Comparison of ENCODE assay signal across 14 cellular contexts in the genomic region with DNA sequence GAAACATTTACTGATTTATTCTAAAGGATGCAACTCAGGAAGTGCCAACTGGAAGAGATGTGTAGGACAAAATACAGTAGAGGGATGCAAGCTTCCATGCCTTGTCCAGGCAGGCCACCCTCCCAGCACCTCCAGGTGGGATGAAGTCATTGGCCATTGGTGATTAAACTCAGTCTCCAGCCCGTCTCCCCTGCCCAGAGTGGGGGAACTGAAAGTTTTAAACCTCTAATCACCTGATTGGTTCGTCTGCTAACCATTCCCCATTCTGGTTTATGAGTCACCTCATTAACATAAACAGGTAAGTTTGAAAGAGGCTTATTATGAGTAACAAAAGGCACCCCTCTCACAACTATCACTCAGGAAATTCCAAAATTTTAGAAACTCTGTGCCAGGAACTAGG. TPM values are rescaled to one million over a fixed set of nuclear protein-coding genes. Genes with fewer than 3 reads are reported as not detected.
A peak's percentile ranks its signal among the peaks of the same experiment; 100 is the strongest.
DNase-seq lines count a peak whose midpoint lies in the region; ATAC-seq, FAIRE-seq and TF ChIP-seq lines count a peak whose summit lies in the region.
"Had no signal": no experiment of that assay in that cellular context is flagged by ENCODE, and none has a peak within 500 bp of the region (broad histone marks: within the 10 kb centered on the region; RNA-seq: fewer than 3 reads in every experiment).

No MANE protein-coding gene starts in this region.

- peaks cover 91% of the 10 kb centered on the region for H3K4me1 Mint-ChIP-seq in CD8-positive, alpha-beta T cell (ENCODE audit: low read depth)
- H3K4me1 Mint-ChIP-seq in endodermal cell, result peaks cover 30% of the 10 kb centered on the region

- H3K27me3 ChIP-seq in CD8-positive, alpha-beta T cell (ENCODE audit: insufficient read depth, low read length), result no peaks in the 10 kb centered on the region
- no peaks in the 10 kb centered on the region for H3K27me3 ChIP-seq in GM12878 (replicated peaks in 1 of 2; ENCODE audit: control insufficient read depth in 2 of 2, insufficient read depth in 2 of 2, low read length in 1 of 2)
- no peaks in the 10 kb centered on the region for H3K27me3 ChIP-seq in heart left ventricle
- H3K27me3 ChIP-seq in endodermal cell (ENCODE audit: control insufficient read depth, insufficient read depth, low read length, poor library complexity, severe bottlenecking), result no peaks in the 10 kb centered on the region
- H3K27me3 ChIP-seq: SJCRH30 had no signal

- H3K4me3 ChIP-seq in CD8-positive, alpha-beta T cell (ENCODE audit: low read depth, low read length), result no peak overlapping the region
- H3K4me3 ChIP-seq in GM12878, result 0 out of 2 replicates have a peak overlapping the region, but pooled peaks have one; percentile 96
- no peak overlapping the region for H3K4me3 ChIP-seq in heart left ventricle
- H3K4me3 ChIP-seq in endodermal cell (ENCODE audit: low read length), result no peak overlapping the region
- H3K4me3 ChIP-seq: GM23248, prostate gland, SJCRH30 had no signal

- H3K36me3 ChIP-seq in CD8-positive, alpha-beta T cell (ENCODE audit: insufficient read depth, low read length), result no peaks in the 10 kb centered on the region
- peaks cover 7 to 19% of the 10 kb centered on the region in 2 experiments; a peak in 3 of 4 replicates for H3K36me3 ChIP-seq in GM12878 (ENCODE audit: control insufficient read depth in 2 of 2, insufficient read depth in 2 of 2, low read length in 1 of 2)
- H3K36me3 ChIP-seq in heart left ventricle, result no peaks in the 10 kb centered on the region
- peaks cover 7% of the 10 kb centered on the region for H3K36me3 ChIP-seq in endodermal cell (ENCODE audit: control insufficient read depth, insufficient read depth, low read length)
- H3K36me3 ChIP-seq: prostate gland, SJCRH30 had no signal

- FAIRE-seq in GM12878 (lab: Jason Lieb, UNC), result no peak

- no peak for TF ChIP-seq CTCF in CD8-positive, alpha-beta T cell (IDR thresholded peaks at IDR 0.05)
- TF ChIP-seq CTCF in GM12878 (IDR thresholded peaks at IDR 0.05 in 2 of 3, conservative IDR thresholded peaks at IDR 0.05 in 1 of 3; ENCODE audit: control insufficient read depth in 2 of 3, extremely low read depth in 1 of 3, insufficient read depth in 1 of 3, low read depth in 3 of 3, low read length in 3 of 3) (no peak), heart left ventricle (IDR thresholded peaks at IDR 0.05) (no peak), endodermal cell (conservative IDR thresholded peaks at IDR 0.05) (no peak)

- H3K4me1 ChIP-seq in CD8-positive, alpha-beta T cell (ENCODE audit: insufficient read depth, low read length), result peaks cover 90% of the 10 kb centered on the region
- H3K4me1 ChIP-seq in GM12878 (ENCODE audit: control insufficient read depth, insufficient read depth, low read length), result peaks cover 57% of the 10 kb centered on the region
- H3K4me1 ChIP-seq in heart left ventricle, result peaks cover 0 to 92% (median 21%) of the 10 kb centered on the region in 12 donors
- peaks cover 3% of the 10 kb centered on the region for H3K4me1 ChIP-seq in endodermal cell (ENCODE audit: control insufficient read depth, insufficient read depth, low read length)
- H3K4me1 ChIP-seq: prostate gland had no signal

- DNase-seq in CD8-positive, alpha-beta T cell, result no peak
- peak; percentile 42 for DNase-seq in GM12878 (ENCODE audit: low read depth, low spot score)
- DNase-seq in SW480 (ENCODE audit: low spot score), result no peak
- DNase-seq in heart left ventricle, result no peak
- DNase-seq in OCI-M2 (lab: John Stamatoyannopoulos, UW; ENCODE audit: unreplicated experiment), result no peak
- DNase-seq in endodermal cell, result no peak
- DNase-seq: activated CD4-positive, alpha-beta T cell treated with anti-CD3 and anti-CD28 coated beads, Interleukin-2, amount 10 ng/mL, durations not matched to agents 7 days and 5 days; GM23248; hippocampal formation; mesenchymal stem cell; SJCRH30 had no signal

- no peak overlapping the region for H3K9ac ChIP-seq in GM12878 (ENCODE audit: control insufficient read depth, insufficient read depth, low read length)
- H3K9ac ChIP-seq in endodermal cell (ENCODE audit: extremely low read depth, low read length, poor library complexity, severe bottlenecking), result no peak overlapping the region
- H3K9ac ChIP-seq: GM23248 had no signal

- SMC1A ChIA-PET in GM12878 (lab: Charles Lee; ENCODE audit: uncharacterized antibody, unreplicated experiment), result interaction anchor here (1.2 to 34.8 kb wide), 14 partner anchors 1 to 143 kb away, joined by 3 to 1117 read pairs (median 6); partner anchors contain the start of gene TNFAIP8

- BruUV-seq in GM12878 (replicated peaks; lab: Mats Ljungman, UMichigan), result no TSS peak

- TF ChIP-seq RAD21 in GM12878 (IDR thresholded peaks at IDR 0.05; ENCODE audit: insufficient read depth, low read depth, low read length), result no peak

- H3K4me2 ChIP-seq in GM12878 (ENCODE audit: control insufficient read depth, insufficient read depth), result peak overlapping the region; percentile 45

- H3K4me3 Mint-ChIP-seq in CD8-positive, alpha-beta T cell, result no peak overlapping the region
- no peak overlapping the region for H3K4me3 Mint-ChIP-seq in endodermal cell
- H3K4me3 Mint-ChIP-seq: activated CD4-positive, alpha-beta T cell treated with anti-CD3 and anti-CD28 coated beads, Interleukin-2, amount 10 ng/mL, durations not matched to agents 7 days and 5 days had no signal

- CTCF ChIA-PET in CD8-positive, alpha-beta T cell (lab: Charles Lee), result interaction anchor here (2.0 kb wide), 1 partner anchor 47 kb away, joined by 5 read pairs; no protein-coding TSS in a partner anchor
- CTCF ChIA-PET in GM12878 (lab: Yijun Ruan, JAX), result interaction anchor here (1.0 to 12.8 kb wide), 7 partner anchors 7 to 48 kb away, joined by 3 to 187 read pairs (median 18); partner anchors contain the start of gene TNFAIP8

- 0% methylated on average over 2 of the region's 2 CpGs for WGBS in GM12878 (ENCODE audit: insufficient coverage, insufficient replicate concordance, low lambda C conversion rate, missing lambda C conversion rate)
- 89 to 97% (median 93%) methylated on average over 2 of the region's 2 CpGs for WGBS in heart left ventricle, 4 donors
- 86% methylated on average over 2 of the region's 2 CpGs; no CpG with 5 or more reads in 1 of the 2 experiments for WGBS in endodermal cell (ENCODE audit: insufficient coverage in 1 of 2, insufficient read length in 1 of 2), 2 experiments

- H3K79me2 ChIP-seq in GM12878 (ENCODE audit: control insufficient read depth, insufficient read depth, low read length), result peaks cover 98% of the 10 kb centered on the region

- no peaks in the 10 kb centered on the region for H3K27me3 Mint-ChIP-seq in CD8-positive, alpha-beta T cell (ENCODE audit: low read depth)
- H3K27me3 Mint-ChIP-seq in endodermal cell (ENCODE audit: insufficient read depth), result no peaks in the 10 kb centered on the region
- H3K27me3 Mint-ChIP-seq: activated CD4-positive, alpha-beta T cell treated with anti-CD3 and anti-CD28 coated beads, Interleukin-2, amount 10 ng/mL, durations not matched to agents 7 days and 5 days had no signal

- no peak overlapping the region for H2AFZ ChIP-seq in GM12878 (ENCODE audit: control insufficient read depth, low read depth, low read length)
- H2AFZ ChIP-seq: GM23248 had no signal

- RAD21 ChIA-PET in GM12878 (lab: Charles Lee; ENCODE audit: unreplicated experiment), result interaction anchor here (0.7 to 17.9 kb wide), 10 partner anchors 6 to 107 kb away, joined by 3 to 501 read pairs (median 6); partner anchors contain the start of gene TNFAIP8

- intact Hi-C loops in CD8-positive, alpha-beta T cell (cut with DNase I, micrococcal nuclease), result loop anchor here in 1 of 2 experiments (1.0 kb wide), 1 partner anchor 7 kb away; no protein-coding TSS in a partner anchor
- intact Hi-C loops in GM12878 (cut with micrococcal nuclease; ENCODE audit: unreplicated experiment) (no loop called here), heart left ventricle (cut with DNase I) (no loop called here)

- H3K36me3 Mint-ChIP-seq in CD8-positive, alpha-beta T cell, result peaks cover 48% of the 10 kb centered on the region
- H3K36me3 Mint-ChIP-seq in endodermal cell (ENCODE audit: low read depth), result peaks cover 6% of the 10 kb centered on the region

- TF ChIP-seq POLR2A in GM12878 (IDR thresholded peaks at IDR 0.05; ENCODE audit: low read depth, low read length) (no peak), heart left ventricle (IDR thresholded peaks at IDR 0.05) (no peak)

- in situ Hi-C loops in GM12878 (cut with MboI), result no loop called here

- no peak for ATAC-seq in CD8-positive, alpha-beta T cell
- ATAC-seq in GM18907 (IDR thresholded peaks at IDR 0.05; ENCODE audit: unreplicated experiment) (peak; percentile 32), HG02973 (IDR thresholded peaks at IDR 0.05; ENCODE audit: unreplicated experiment) (peak; percentile 24), GM12878 (peak; percentile 39), heart left ventricle (no peak)

- H4K20me1 ChIP-seq in GM12878 (ENCODE audit: control insufficient read depth, insufficient read depth), result peaks cover 13% of the 10 kb centered on the region

- no peak overlapping the region for H3K27ac ChIP-seq in CD8-positive, alpha-beta T cell (ENCODE audit: low read depth, low read length)
- H3K27ac ChIP-seq in GM12878 (ENCODE audit: control insufficient read depth, insufficient read depth) (peak overlapping the region; percentile 21), heart left ventricle (peak overlapping the region in 1 of 12 donors; percentile 38), endodermal cell (ENCODE audit: low read depth, low read length) (no peak overlapping the region)
- H3K27ac ChIP-seq: GM23248, prostate gland, SJCRH30 had no signal

- TF ChIP-seq EP300 in GM12878 (IDR thresholded peaks at IDR 0.05; ENCODE audit: borderline replicate concordance in 1 of 2, control insufficient read depth in 1 of 2, low read depth in 2 of 2, low read length in 2 of 2), result peak in 1 of 2 experiments; percentile 43; a peak in 1 of 4 replicates

- no peaks in the 10 kb centered on the region for H3K9me3 ChIP-seq in CD8-positive, alpha-beta T cell (ENCODE audit: low read length)
- no peaks in the 10 kb centered on the region for H3K9me3 ChIP-seq in GM12878 (replicated peaks; ENCODE audit: control insufficient read depth, insufficient read depth, low read length)
- H3K9me3 ChIP-seq in heart left ventricle, result no peaks in the 10 kb centered on the region
- no peaks in the 10 kb centered on the region for H3K9me3 ChIP-seq in endodermal cell (ENCODE audit: control insufficient read depth, low read length)
- H3K9me3 ChIP-seq: prostate gland, SJCRH30 had no signal

- no peaks in the 10 kb centered on the region for H3K9me3 Mint-ChIP-seq in CD8-positive, alpha-beta T cell
- no peaks in the 10 kb centered on the region for H3K9me3 Mint-ChIP-seq in endodermal cell

- H3K27ac Mint-ChIP-seq in CD8-positive, alpha-beta T cell, result peak overlapping the region; percentile 87
- no peak overlapping the region for H3K27ac Mint-ChIP-seq in endodermal cell

- POLR2A ChIA-PET in CD8-positive, alpha-beta T cell (lab: Charles Lee), result interaction anchor here (1.0 kb wide), 2 partner anchors 22 to 24 kb away, joined by 3 to 4 read pairs; no protein-coding TSS in a partner anchor
- POLR2A ChIA-PET in GM12878 (lab: Charles Lee), result interaction anchor here (0.7 to 20.5 kb wide), 10 partner anchors 6 to 289 kb away, joined by 3 to 657 read pairs (median 6); partner anchors contain the start of gene TNFAIP8

RNA-seq across cellular contexts. Expression of gene TNFAIP8, which starts 8.1 kb away (rescaled TPM):
- 10 to 100 TPM; 62.3 to 63.0 TPM for total RNA-seq in CD8-positive, alpha-beta T cell
- 75.1 and 80.9 TPM in 2 replicates for total RNA-seq in GM12878 (2013; cell fraction: nucleolus; rRNA removed)
- total RNA-seq in GM12878 (2014; rRNA removed) (140 and 157 TPM in 2 replicates), GM12878 (2014; rRNA removed; fragmentation: Illumina TruSeq; extraction: Trizol) (178 and 183 TPM in 2 replicates), GM12878 (2021) (116 and 124 TPM in 2 replicates), heart left ventricle (10 to 100 TPM in 7 of 9 donors, 1 to 10 TPM in 2; 3.6 to 30.8 (median 13.9) TPM), endodermal cell (10 to 100 TPM; 29.6 to 39.5 TPM)
- polyA plus RNA-seq in GM12878 (2011; ENCODE audit: low read depth), result 51.5 TPM
- polyA plus RNA-seq in GM12878 (2011; rRNA removed) (169 and 264 TPM in 2 replicates), GM12878 (2014; fragmentation: Illumina TruSeq; extraction: Trizol) (180 and 219 TPM in 2 replicates), GM12878 (2014; fragmentation: Nextera tagmentation; extraction: Ambion mirVana) (100 to 1,000 TPM; 217 to 324 TPM), GM12878 (2014; rRNA removed) (108 and 144 TPM in 2 replicates), GM12878 (2016; fragmentation: Nextera tagmentation; extraction: Ambion mirVana) (100 to 1,000 TPM; 177 to 181 TPM), heart left ventricle (1 to 10 TPM; 5.1 to 10.0 TPM)
- polyA plus RNA-seq in GM12878 (2011; cell fraction: cytosol; rRNA removed), result 66.2 and 70.2 TPM in 2 replicates
- polyA plus RNA-seq in GM12878 (2011; cell fraction: nucleus; rRNA removed), result 51.6 and 57.2 TPM in 2 replicates
- polyA plus RNA-seq in GM12878 (2012), result 82.6 and 119 TPM in 2 replicates
- polyA minus RNA-seq in GM12878 (2011; rRNA and poly(A)+ RNA removed), result 69.6 and 132 TPM in 2 replicates
- 56.4 and 60.0 TPM in 2 replicates for polyA minus RNA-seq in GM12878 (2011; cell fraction: cytosol; rRNA and poly(A)+ RNA removed)
- polyA minus RNA-seq in GM12878 (2011; cell fraction: nucleus; rRNA and poly(A)+ RNA removed), result 30.6 and 45.0 TPM in 2 replicates
- 16.1 TPM for polyA plus RNA-seq in endodermal cell (2013, experiment 1 of 2)
- 14.5 TPM for polyA plus RNA-seq in endodermal cell (2013, experiment 2 of 2)

Comparison
In these comparisons a context has a peak if more than half of its experiments do, and no peak if none do; other contexts are left out.
1. ATAC-seq: peak in GM18907 (single experiment), HG02973 (single experiment) and GM12878 (single experiment); none in CD8-positive, alpha-beta T cell (single experiment) and heart left ventricle (0 of 4).